In the genomic region with DNA sequence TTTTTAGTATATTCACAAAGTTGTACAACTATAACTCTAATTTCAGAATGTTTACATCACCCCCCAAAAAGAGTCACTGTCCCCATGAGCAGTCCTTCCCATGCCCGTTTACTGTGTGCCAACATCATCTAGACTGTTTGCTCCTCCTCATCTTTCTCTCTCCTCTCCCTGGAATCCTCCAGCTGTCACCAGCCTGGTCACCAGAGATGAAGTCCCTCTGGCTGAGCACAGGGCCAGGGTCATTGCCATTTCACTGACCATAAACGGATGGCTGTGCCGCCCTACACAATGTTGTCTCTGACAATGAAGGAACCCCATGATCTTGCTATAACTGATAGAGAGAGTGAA, we compare ENCODE assay signal across 1 cellular context.
TF ChIP-seq lines count a peak whose summit lies in the region.

No MANE protein-coding gene starts in this region.

TF ChIP-seq in endothelial cell of umbilical vein, 7 proteins besides CTCF, POLR2A, EP300 and RAD21 (continued from another document):
- no peak for TF ChIP-seq GATA2 (IDR thresholded peaks at IDR 0.05; ENCODE audit: insufficient read depth, insufficient read length, low read depth, low read length)
- no peak for TF ChIP-seq FOS (IDR thresholded peaks at IDR 0.05; ENCODE audit: borderline replicate concordance, insufficient read depth, low read length)
